In genomic region chr6:92460133-92460532, GRCh38 we compare ENCODE assay signal across 26 cellular contexts.
"Had no signal": no experiment of that assay in that cellular context is flagged by ENCODE, and none has a peak within 500 bp of the region (broad histone marks: within the 10 kb centered on the region; RNA-seq: fewer than 3 reads in every experiment).

No MANE protein-coding gene starts in this region.

- ATAC-seq: activated CD4-positive, alpha-beta T cell treated with anti-CD3 and anti-CD28 coated beads for 36 hours; activated CD8-positive, alpha-beta memory T cell treated with anti-CD3 and anti-CD28 coated beads, Interleukin-2, amount 10 ng/mL, durations not matched to agents 7 days and 5 days; activated CD8-positive, alpha-beta T cell treated with anti-CD3 and anti-CD28 coated beads, Interleukin-2, amount 10 ng/mL, durations not matched to agents 7 days and 5 days; activated naive CD8-positive, alpha-beta T cell treated with anti-CD3 and anti-CD28 coated beads, Interleukin-2, amount 50 U/mL, for 24 hours; body of pancreas; effector memory CD8-positive, alpha-beta T cell; gastroesophageal sphincter; heart right ventricle had no signal

- DNase-seq: activated CD4-positive, alpha-beta memory T cell treated with anti-CD3 and anti-CD28 coated beads for 36 hours; activated CD4-positive, alpha-beta T cell treated with anti-CD3 and anti-CD28 coated beads for 36 hours; activated CD4-positive, alpha-beta T cell treated with anti-CD3 and anti-CD28 coated beads, Interleukin-2, amount 10 ng/mL, durations not matched to agents 24 days and 14 days; activated CD4-positive, CD25-positive, alpha-beta regulatory T cell; activated CD4-positive, CD25-positive, alpha-beta regulatory T cell treated with anti-CD3 and anti-CD28 coated beads, Interleukin-2, amount 50 U/mL, for 72 hours; activated CD8-positive, alpha-beta memory T cell treated with anti-CD3 and anti-CD28 coated beads, Interleukin-2, amount 10 ng/mL, durations not matched to agents 7 days and 5 days; activated CD8-positive, alpha-beta memory T cell treated with anti-CD3 and anti-CD28 coated beads, Interleukin-2, amount 50 U/mL, for 4 hours; activated CD8-positive, alpha-beta T cell treated with anti-CD3 and anti-CD28 coated beads, Interleukin-2, amount 10 ng/mL, durations not matched to agents 7 days and 5 days; activated effector memory CD4-positive, alpha-beta T cell treated with anti-CD3 and anti-CD28 coated beads, Interleukin-2, amount 50 U/mL, for 16 hours; activated naive CD4-positive, alpha-beta T cell treated with anti-CD3 and anti-CD28 coated beads for 36 hours; activated naive CD8-positive, alpha-beta T cell treated with anti-CD3 and anti-CD28 coated beads for 36 hours; activated naive CD8-positive, alpha-beta T cell treated with anti-CD3 and anti-CD28 coated beads, Interleukin-2, amount 50 U/mL, for 24 hours; activated T-cell treated with anti-CD3 and anti-CD28 coated beads, Interleukin-2, amount 50 U/mL, for 1 hour; activated T-cell treated with anti-CD3 and anti-CD28 coated beads, Interleukin-2, amount 50 U/mL, for 48 hours; adrenal gland; amygdala; aorta; body of pancreas; caudate nucleus; cortex of kidney; effector CD4-positive, alpha-beta T cell; effector memory CD8-positive, alpha-beta T cell; erythroblast; heart right ventricle; T1000 had no signal
